In the genomic region with DNA sequence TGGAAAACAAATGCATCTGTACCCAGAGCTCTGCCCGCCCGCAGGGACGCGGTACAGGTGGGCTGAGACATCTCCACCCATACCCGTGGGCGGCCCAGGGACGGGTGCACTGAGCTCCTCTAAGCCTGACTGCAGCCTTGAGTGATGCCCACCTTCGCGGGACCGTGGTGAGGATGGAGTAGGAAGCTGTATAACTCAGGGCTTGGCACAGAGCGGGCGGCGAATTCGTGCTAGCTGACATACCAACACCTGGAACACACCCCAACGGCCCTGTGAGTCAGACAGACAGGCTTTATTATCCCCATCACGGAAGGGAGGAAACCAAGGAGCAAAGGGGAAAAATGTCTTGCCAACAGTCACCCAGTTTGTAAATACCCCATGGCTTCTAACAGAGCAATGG, we compare ENCODE assay signal across 22 cellular contexts.
DNase-seq lines count a peak whose midpoint lies in the region; ATAC-seq and TF ChIP-seq lines count a peak whose summit lies in the region.
"Had no signal": no experiment of that assay in that cellular context is flagged by ENCODE, and none has a peak within 500 bp of the region (broad histone marks: within the 10 kb centered on the region; RNA-seq: fewer than 3 reads in every experiment).

No MANE protein-coding gene starts in this region.

- WGBS in esophagus muscularis mucosa = 88% methylated on average over 10 of the region's 16 CpGs
- 87% methylated on average over 16 of the region's 16 CpGs for WGBS in prostate gland
- WGBS in right lobe of liver (ENCODE audit: insufficient coverage, low coverage, low lambda C conversion rate, missing lambda C conversion rate) = 83% methylated on average over 8 of the region's 16 CpGs
- 90 to 96% (median 92%) methylated on average over 16 of the region's 16 CpGs for WGBS in heart left ventricle, 4 donors

- DNase-seq in Calu3 = peak; percentile 11
- DNase-seq in RWPE2 (ENCODE audit: low spot score) = no peak
- DNase-seq in esophagus muscularis mucosa (ENCODE audit: extremely low spot score) = peak; percentile 62
- no peak for DNase-seq in prostate gland (ENCODE audit: low spot score)
- DNase-seq in cortex of kidney (lab: John Stamatoyannopoulos, UW) = no peak
- no peak for DNase-seq in right lobe of liver
- no peak for DNase-seq in heart left ventricle
- no peak for DNase-seq in NCI-H345 (lab: John Stamatoyannopoulos, UW)
- DNase-seq: ACHN; AML-193; Caco-2; CD4-positive, CD25-positive, alpha-beta regulatory T cell; EL; HFFc6; IMR-90; Karpas-422; NCI-H1417; NCI-H1930; NCI-H446; NK-92 treated with Interleukin-12 subunit alpha and Interleukin-12 subunit beta, amount 100 ng/mL, for 24 hours; RPMI8226 had no signal

- no TSS peak for BruUV-seq in Calu3 (replicated peaks; lab: Mats Ljungman, UMichigan)

- H3K9me3 ChIP-seq in RWPE2 (ENCODE audit: severe bottlenecking) = no peaks in the 10 kb centered on the region
- H3K9me3 ChIP-seq in esophagus muscularis mucosa = no peaks in the 10 kb centered on the region
- no peaks in the 10 kb centered on the region for H3K9me3 ChIP-seq in prostate gland
- no peaks in the 10 kb centered on the region for H3K9me3 ChIP-seq in right lobe of liver
- H3K9me3 ChIP-seq in heart left ventricle = no peaks in the 10 kb centered on the region
- H3K9me3 ChIP-seq: Caco-2, SJSA1 had no signal

- H3K4me3 ChIP-seq in RWPE2 (ENCODE audit: severe bottlenecking) = no peak overlapping the region
- H3K4me3 ChIP-seq in esophagus muscularis mucosa = no peak overlapping the region
- no peak overlapping the region for H3K4me3 ChIP-seq in prostate gland
- no peak overlapping the region for H3K4me3 ChIP-seq in right lobe of liver
- no peak overlapping the region for H3K4me3 ChIP-seq in heart left ventricle
- H3K4me3 ChIP-seq: SJSA1 had no signal

- no peaks in the 10 kb centered on the region for H3K27me3 Mint-ChIP-seq in Calu3 (ENCODE audit: unreplicated experiment)
- H3K27me3 Mint-ChIP-seq: CD4-positive, CD25-positive, alpha-beta regulatory T cell had no signal

- no peak overlapping the region for H3K27ac Mint-ChIP-seq in Calu3 (ENCODE audit: unreplicated experiment)
- H3K27ac Mint-ChIP-seq: CD4-positive, CD25-positive, alpha-beta regulatory T cell; HFFc6 had no signal

- intact Hi-C loops in Calu3 (cut with micrococcal nuclease; ENCODE audit: unreplicated experiment) = no loop called here
- intact Hi-C loops in esophagus muscularis mucosa (cut with DNase I) = no loop called here
- intact Hi-C loops in prostate gland (cut with DNase I) = no loop called here
- intact Hi-C loops in right lobe of liver (cut with DNase I) = loop anchor here in 1 of 2 donors (5.0 kb wide), 1 partner anchor 61 kb away; a partner anchor contains a TSS
- intact Hi-C loops in heart left ventricle (cut with DNase I) = loop anchor here in 7 of 10 donors (2.0 to 10.0 kb wide), 5 partner anchors 51 to 174 kb away; a partner anchor contains a TSS

- no peak for TF ChIP-seq CTCF in Calu3 (IDR thresholded peaks at IDR 0.05; ENCODE audit: unreplicated experiment)
- no peak for TF ChIP-seq CTCF in RWPE2 (IDR thresholded peaks at IDR 0.05; ENCODE audit: poor library complexity, severe bottlenecking)
- TF ChIP-seq CTCF in esophagus muscularis mucosa (IDR thresholded peaks at IDR 0.05) = no peak
- no peak for TF ChIP-seq CTCF in prostate gland (IDR thresholded peaks at IDR 0.05)
- TF ChIP-seq CTCF in right lobe of liver (IDR thresholded peaks at IDR 0.05) = no peak
- no peak for TF ChIP-seq CTCF in heart left ventricle (IDR thresholded peaks at IDR 0.05)

- H3K4me1 ChIP-seq in RWPE2 (ENCODE audit: insufficient read depth, poor library complexity, severe bottlenecking) = peaks cover 10% of the 10 kb centered on the region
- H3K4me1 ChIP-seq in esophagus muscularis mucosa = peaks cover 0 to 3% (median 0%) of the 10 kb centered on the region in 4 donors
- H3K4me1 ChIP-seq in prostate gland (replicated peaks) = no peaks in the 10 kb centered on the region
- H3K4me1 ChIP-seq in right lobe of liver = peaks cover 0 to 33% (median 16%) of the 10 kb centered on the region in 4 donors
- H3K4me1 ChIP-seq in heart left ventricle = peaks cover 0 to 14% (median 0%) of the 10 kb centered on the region in 12 donors
- H3K4me1 ChIP-seq: Caco-2, SJSA1 had no signal

- no peaks in the 10 kb centered on the region for H3K4me1 Mint-ChIP-seq in Calu3 (ENCODE audit: low read depth, unreplicated experiment)
- H3K4me1 Mint-ChIP-seq: CD4-positive, CD25-positive, alpha-beta regulatory T cell had no signal

- no peak overlapping the region for H3K4me3 Mint-ChIP-seq in Calu3 (ENCODE audit: low read depth, unreplicated experiment)
- H3K4me3 Mint-ChIP-seq: HFFc6 had no signal

- TF ChIP-seq EP300 in esophagus muscularis mucosa (IDR thresholded peaks at IDR 0.05) = no peak

- ATAC-seq in RWPE2 (ENCODE audit: low read depth) (peak; percentile 23; the same call in 2 of the 3 replicates), right lobe of liver (no peak), heart left ventricle (no peak)

- no peaks in the 10 kb centered on the region for H3K36me3 Mint-ChIP-seq in Calu3 (ENCODE audit: insufficient read depth, unreplicated experiment)
- H3K36me3 Mint-ChIP-seq: CD4-positive, CD25-positive, alpha-beta regulatory T cell had no signal

- no peaks in the 10 kb centered on the region for H3K9me3 Mint-ChIP-seq in Calu3 (ENCODE audit: low read depth, unreplicated experiment)
- H3K9me3 Mint-ChIP-seq: HFFc6 had no signal

- H3K36me3 ChIP-seq in RWPE2 (ENCODE audit: low read depth) (no peaks in the 10 kb centered on the region), esophagus muscularis mucosa (peaks cover 0 to 10% (median 4%) of the 10 kb centered on the region in 4 donors), prostate gland (no peaks in the 10 kb centered on the region), right lobe of liver (peaks cover 0 to 3% (median 0%) of the 10 kb centered on the region in 4 donors), heart left ventricle (peaks cover 0 to 21% (median 0%) of the 10 kb centered on the region in 9 donors)
- H3K36me3 ChIP-seq: SJSA1 had no signal

- CTCF ChIA-PET in Calu3 (lab: Charles Lee) = interaction anchor here (0.6 to 1.6 kb wide), 2 partner anchors 12 to 222 kb away, joined by 4 to 5 read pairs; no protein-coding TSS in a partner anchor

- TF ChIP-seq POLR2A in esophagus muscularis mucosa (IDR thresholded peaks at IDR 0.05; ENCODE audit: low read depth) (no peak), prostate gland (IDR thresholded peaks at IDR 0.05) (no peak), right lobe of liver (IDR thresholded peaks at IDR 0.05) (no peak), heart left ventricle (IDR thresholded peaks at IDR 0.05) (no peak)

- no peak overlapping the region for H3K27ac ChIP-seq in RWPE2 (ENCODE audit: poor library complexity, severe bottlenecking)
- no peak overlapping the region for H3K27ac ChIP-seq in esophagus muscularis mucosa (replicated peaks in 1 of 4)
- H3K27ac ChIP-seq in prostate gland = peak overlapping the region; percentile 21 to 58
- H3K27ac ChIP-seq in right lobe of liver = no peak overlapping the region
- H3K27ac ChIP-seq in heart left ventricle = no peak overlapping the region
- H3K27ac ChIP-seq: SJSA1 had no signal

- no peaks in the 10 kb centered on the region for H3K27me3 ChIP-seq in RWPE2 (ENCODE audit: insufficient read depth, poor library complexity, severe bottlenecking)
- no peaks in the 10 kb centered on the region for H3K27me3 ChIP-seq in esophagus muscularis mucosa
- H3K27me3 ChIP-seq in prostate gland (replicated peaks; ENCODE audit: insufficient read depth) = no peaks in the 10 kb centered on the region
- no peaks in the 10 kb centered on the region for H3K27me3 ChIP-seq in right lobe of liver
- no peaks in the 10 kb centered on the region for H3K27me3 ChIP-seq in heart left ventricle
- H3K27me3 ChIP-seq: SJSA1 had no signal

Comparison
In these comparisons a context has a peak if more than half of its experiments do, and no peak if none do; other contexts are left out.
1. DNase-seq: peak in Calu3 (single experiment) and esophagus muscularis mucosa (single experiment); none in RWPE2 (single experiment), prostate gland (single experiment), cortex of kidney (single experiment), right lobe of liver (0 of 3), heart left ventricle (0 of 5) and NCI-H345 (single experiment).
2. H3K27ac ChIP-seq: peak in prostate gland (2 of 2); none in RWPE2 (single experiment), esophagus muscularis mucosa (0 of 4), right lobe of liver (0 of 3) and heart left ventricle (0 of 12).
3. intact Hi-C loops: an anchor here in heart left ventricle (2.0 to 10.0 kb wide); none called in Calu3, esophagus muscularis mucosa and prostate gland.